ENCODE assay signal across 25 cellular contexts in genomic region chr5:142399899-142400298, GRCh38.
DNase-seq lines count a peak whose midpoint lies in the region; ATAC-seq, FAIRE-seq and TF ChIP-seq lines count a peak whose summit lies in the region.
"Had no signal": no experiment of that assay in that cellular context is flagged by ENCODE, and none has a peak within 500 bp of the region (broad histone marks: within the 10 kb centered on the region; RNA-seq: fewer than 3 reads in every experiment).

No MANE protein-coding gene starts in this region.

- H3K27ac ChIP-seq in GM23248 (no peak overlapping the region), H1 (ENCODE audit: low read depth, low read length) (no peak overlapping the region)
- H3K27ac ChIP-seq: brain microvascular endothelial cell, C4-2B, uterus had no signal

- TF ChIP-seq CTCF in H1 (IDR thresholded peaks at IDR 0.05; ENCODE audit: control extremely low read depth in 1 of 3, insufficient read depth in 1 of 3, low read depth in 1 of 3, low read length in 3 of 3) (no peak), nephron progenitor cell (IDR thresholded peaks at IDR 0.05) (no peak), natural killer cell (IDR thresholded peaks at IDR 0.05) (no peak)

- peak overlapping the region; percentile 1; the same call in 1 of the 2 replicates for H2AK5ac ChIP-seq in H1 (ENCODE audit: low read depth, low read length)

- intact Hi-C loops in natural killer cell (cut with micrococcal nuclease): no loop called here

- H2BK5ac ChIP-seq in H1 (ENCODE audit: low read depth, low read length): no peak overlapping the region

- H3K14ac ChIP-seq in H1 (ENCODE audit: insufficient read length): no peak overlapping the region

- H3K27ac Mint-ChIP-seq in nephron progenitor cell (peak overlapping the region; percentile 7), natural killer cell (no peak overlapping the region)
- H3K27ac Mint-ChIP-seq: memory B cell; stimulated activated effector memory CD8-positive, alpha-beta T cell treated with anti-CD3 and anti-CD28 coated beads, Interleukin-12 subunit alpha, Interleukin-12 subunit beta, amount 100 ng/mL, for 72 hours had no signal

- peaks cover 40% of the 10 kb centered on the region for H3K36me3 Mint-ChIP-seq in nephron progenitor cell (ENCODE audit: low read depth)
- H3K36me3 Mint-ChIP-seq in natural killer cell: peaks cover 18% of the 10 kb centered on the region
- H3K36me3 Mint-ChIP-seq: stimulated activated effector memory CD8-positive, alpha-beta T cell treated with anti-CD3 and anti-CD28 coated beads, Interleukin-12 subunit alpha, Interleukin-12 subunit beta, amount 100 ng/mL, for 72 hours had no signal

- no peaks in the 10 kb centered on the region for H3K36me3 ChIP-seq in GM23248 (ENCODE audit: low read depth)
- no peaks in the 10 kb centered on the region for H3K36me3 ChIP-seq in H1 (ENCODE audit: control insufficient read depth in 2 of 4, insufficient read depth in 4 of 4, low read length in 3 of 4)
- H3K36me3 ChIP-seq: adrenal gland, brain microvascular endothelial cell, HAP-1, uterus had no signal

- no peak overlapping the region for H3K23ac ChIP-seq in H1 (ENCODE audit: insufficient read length)

- no peak overlapping the region for H4K8ac ChIP-seq in H1 (ENCODE audit: extremely low read depth, insufficient read depth, low read length)

- peaks cover 2% of the 10 kb centered on the region; the same call in 1 of the 2 replicates for H3K23me2 ChIP-seq in H1 (ENCODE audit: low read depth, low read length)

- H2BK120ac ChIP-seq in H1 (replicated peaks; ENCODE audit: low read depth, low read length): no peak overlapping the region

- H3K79me2 ChIP-seq in GM23248 (ENCODE audit: insufficient read depth): no peaks in the 10 kb centered on the region
- H3K79me2 ChIP-seq in H1 (ENCODE audit: control insufficient read depth in 1 of 2, insufficient read depth in 2 of 2, low read length in 2 of 2): no peaks in the 10 kb centered on the region; a peak in 1 of 4 replicates

- H3K4me1 Mint-ChIP-seq in nephron progenitor cell: peaks cover 55% of the 10 kb centered on the region
- peaks cover 12 to 22% of the 10 kb centered on the region in 2 donors for H3K4me1 Mint-ChIP-seq in natural killer cell

- H3K27me3 Mint-ChIP-seq in nephron progenitor cell (ENCODE audit: low read depth, poor library complexity): no peaks in the 10 kb centered on the region
- peaks cover 7 to 15% of the 10 kb centered on the region in 2 donors for H3K27me3 Mint-ChIP-seq in natural killer cell (ENCODE audit: low read depth in 2 of 2)

- CTCF ChIA-PET in H1 (lab: Charles Lee; ENCODE audit: partially characterized antibody): interaction anchor here (0.6 to 1.5 kb wide), 3 partner anchors 37 to 75 kb away, joined by 3 to 4 read pairs (median 4); partner anchors contain the start of gene SPRY4

- no peak for TF ChIP-seq RAD21 in H1 (IDR thresholded peaks at IDR 0.05 in 1 of 2, conservative IDR thresholded peaks at IDR 0.05 in 1 of 2; ENCODE audit: low read depth in 2 of 2, low read length in 2 of 2)

- H2BK12ac ChIP-seq in H1 (ENCODE audit: low read depth, low read length): no peak overlapping the region; the same call in 1 of the 2 replicates

- H3K9me3 Mint-ChIP-seq in nephron progenitor cell (peaks cover 30% of the 10 kb centered on the region), natural killer cell (peaks cover 6 to 12% of the 10 kb centered on the region in 2 donors)

- POLR2A ChIA-PET in H1 (lab: Charles Lee; ENCODE audit: partially characterized antibody): interaction anchor here (1.4 kb wide), 2 partner anchors 43 to 76 kb away, joined by 3 to 5 read pairs; no protein-coding TSS in a partner anchor

- no peak for TF ChIP-seq EP300 in H1 (IDR thresholded peaks at IDR 0.05; ENCODE audit: borderline replicate concordance in 1 of 2, low read depth in 2 of 2, low read length in 2 of 2)

- H3K18ac ChIP-seq in H1 (ENCODE audit: extremely low read depth, low read length): peak overlapping the region; percentile 27; the same call in 1 of the 2 replicates

- no peak overlapping the region for H4K91ac ChIP-seq in H1 (replicated peaks; ENCODE audit: insufficient read length, low read length)

- no peak overlapping the region for H2BK15ac ChIP-seq in H1 (ENCODE audit: low read length)

- no peak for TF ChIP-seq POLR2A in H1 (IDR thresholded peaks at IDR 0.05; ENCODE audit: control extremely low read depth in 1 of 2, low read depth in 2 of 2, low read length in 2 of 2)

- no peak overlapping the region for H3K4ac ChIP-seq in H1 (replicated peaks; ENCODE audit: insufficient read length, low read depth, low read length)

- H3K9me3 ChIP-seq in GM23248 (ENCODE audit: low read depth): no peaks in the 10 kb centered on the region
- peaks cover 5 to 7% of the 10 kb centered on the region in 2 experiments for H3K9me3 ChIP-seq in H1 (ENCODE audit: insufficient read depth in 2 of 2, low read depth in 1 of 2, low read length in 1 of 2)
- H3K9me3 ChIP-seq: adrenal gland, HAP-1, uterus had no signal

- H4K20me1 ChIP-seq in GM23248 (ENCODE audit: insufficient read depth): no peaks in the 10 kb centered on the region
- H4K20me1 ChIP-seq in H1 (replicated peaks in 1 of 2; ENCODE audit: control insufficient read depth in 1 of 2, insufficient read depth in 2 of 2, low read length in 2 of 2): no peaks in the 10 kb centered on the region

- in situ Hi-C loops in GM23248 (cut with MboI): no loop called here

- peak; percentile 23 for DNase-seq in GM23248
- DNase-seq in RKO (ENCODE audit: low spot score): peak; percentile 53
- no peak for DNase-seq in H1 (ENCODE audit: low read depth in 1 of 2, low spot score in 2 of 2)
- no peak for DNase-seq in nephron progenitor cell
- DNase-seq in T-helper 2 cell: no peak
- no peak for DNase-seq in natural killer cell
- no peak for DNase-seq in middle frontal gyrus (ENCODE audit: extremely low spot score, low spot score)
- DNase-seq: activated naive CD4-positive, alpha-beta T cell treated with Interleukin-2 at 50 U/mL for 16 hours; activated T-cell treated with anti-CD3 and anti-CD28 coated beads, Interleukin-2, amount 50 U/mL, for 48 hours; brain microvascular endothelial cell; Calu3; effector memory CD4-positive, alpha-beta T cell; NCI-H2081; NCI-H446; SIG-M5; stimulated activated CD4-positive, alpha-beta T cell treated with anti-CD3 and anti-CD28 coated beads, Interleukin-2, amount 100 ng/mL, for 48 hours; uterus had no signal

- no peaks in the 10 kb centered on the region for H3F3A ChIP-seq in GM23248 (ENCODE audit: insufficient read depth)

- no peak overlapping the region for H3K56ac ChIP-seq in H1 (replicated peaks; ENCODE audit: insufficient read length, low read depth, low read length)

- no peak for FAIRE-seq in H1 (lab: Jason Lieb, UNC)
- FAIRE-seq: GM12892, HepG2, TTC549 had no signal

- ATAC-seq in natural killer cell: no peak
- ATAC-seq: HepG2; stimulated activated effector memory CD8-positive, alpha-beta T cell treated with anti-CD3 and anti-CD28 coated beads, Interleukin-12 subunit alpha, Interleukin-12 subunit beta, amount 100 ng/mL, for 72 hours had no signal

- H3K4me3 Mint-ChIP-seq in nephron progenitor cell (no peak overlapping the region), natural killer cell (no peak overlapping the region)
- H3K4me3 Mint-ChIP-seq: memory B cell; stimulated activated effector memory CD8-positive, alpha-beta T cell treated with anti-CD3 and anti-CD28 coated beads, Interleukin-12 subunit alpha, Interleukin-12 subunit beta, amount 100 ng/mL, for 72 hours had no signal

- H3K79me1 ChIP-seq in H1 (ENCODE audit: low read depth, low read length): no peaks in the 10 kb centered on the region

- no peak overlapping the region for H2AFZ ChIP-seq in GM23248
- H2AFZ ChIP-seq in H1 (ENCODE audit: low read length): no peak overlapping the region

- H4K5ac ChIP-seq in H1 (ENCODE audit: insufficient read length, low read depth, low read length): no peak overlapping the region

- H3K9me2 ChIP-seq in GM23248 (ENCODE audit: insufficient read depth): no peaks in the 10 kb centered on the region

- H3K4me3 ChIP-seq in GM23248 (no peak overlapping the region), H1 (ENCODE audit: extremely low read depth in 1 of 4, insufficient read depth in 2 of 4, low read depth in 3 of 4, low read length in 4 of 4) (no peak overlapping the region)
- H3K4me3 ChIP-seq: adrenal gland, HAP-1, uterus had no signal

- H3K9ac ChIP-seq in GM23248: no peak overlapping the region
- H3K9ac ChIP-seq in H1 (replicated peaks in 1 of 4; ENCODE audit: extremely low read depth in 1 of 4, low read depth in 3 of 4, low read length in 3 of 4): no peak overlapping the region

- H3K4me1 ChIP-seq in GM23248 (ENCODE audit: insufficient read depth) (no peaks in the 10 kb centered on the region), H1 (replicated peaks in 1 of 4; ENCODE audit: control insufficient read depth in 3 of 4, insufficient read depth in 4 of 4, low read length in 3 of 4) (peaks cover 3 to 9% (median 6%) of the 10 kb centered on the region in 4 experiments)
- H3K4me1 ChIP-seq: adrenal gland, uterus had no signal

- no peak overlapping the region for H3K4me2 ChIP-seq in GM23248 (ENCODE audit: unreplicated experiment)
- no peak overlapping the region for H3K4me2 ChIP-seq in H1 (ENCODE audit: insufficient read depth in 1 of 2, low read depth in 2 of 2, low read length in 2 of 2)

- H2BK20ac ChIP-seq in H1 (ENCODE audit: low read length): peak overlapping the region; percentile 86; the same call in 1 of the 2 replicates

- 91 to 93% methylated on average over 2 of the region's 2 CpGs for WGBS in GM23248 (ENCODE audit: low coverage in 1 of 2, low lambda C conversion rate in 2 of 2, missing lambda C conversion rate in 2 of 2), 2 experiments
- WGBS in H1 (ENCODE audit: extremely low coverage in 1 of 2, insufficient coverage in 1 of 2, insufficient read length in 1 of 2, insufficient replicate concordance in 2 of 2, low coverage in 1 of 2, low lambda C conversion rate in 2 of 2, missing lambda C conversion rate in 1 of 2), 2 experiments: 87% methylated on average over 2 of the region's 2 CpGs; no CpG with 5 or more reads in 1 of the 2 experiments

- H3K27me3 ChIP-seq in GM23248 (replicated peaks; ENCODE audit: insufficient read depth): no peaks in the 10 kb centered on the region
- no peaks in the 10 kb centered on the region for H3K27me3 ChIP-seq in H1 (replicated peaks in 1 of 4; ENCODE audit: control insufficient read depth in 3 of 4, extremely low read depth in 1 of 4, insufficient read depth in 3 of 4, low read length in 3 of 4)
- H3K27me3 ChIP-seq: adrenal gland, brain microvascular endothelial cell, uterus had no signal

TF ChIP-seq in H1, 55 proteins besides CTCF, POLR2A, EP300 and RAD21:
- TF ChIP-seq RXRA (IDR thresholded peaks at IDR 0.05; ENCODE audit: insufficient read depth, low read depth, low read length) (no peak), CBX5 (IDR thresholded peaks at IDR 0.05; ENCODE audit: low read depth, low read length) (no peak), KDM4A (IDR thresholded peaks at IDR 0.05; ENCODE audit: low read depth, low read length, severe bottlenecking) (no peak), HDAC6 (IDR thresholded peaks at IDR 0.05; ENCODE audit: low read depth, low read length) (no peak)

Comparison
In these comparisons a context has a peak if more than half of its experiments do, and no peak if none do; other contexts are left out.
1. DNase-seq: peak in GM23248 (single experiment) and RKO (single experiment); none in H1 (0 of 2), nephron progenitor cell (single experiment), T-helper 2 cell (0 of 5), natural killer cell (single experiment) and middle frontal gyrus (single experiment).